In the genomic region with DNA sequence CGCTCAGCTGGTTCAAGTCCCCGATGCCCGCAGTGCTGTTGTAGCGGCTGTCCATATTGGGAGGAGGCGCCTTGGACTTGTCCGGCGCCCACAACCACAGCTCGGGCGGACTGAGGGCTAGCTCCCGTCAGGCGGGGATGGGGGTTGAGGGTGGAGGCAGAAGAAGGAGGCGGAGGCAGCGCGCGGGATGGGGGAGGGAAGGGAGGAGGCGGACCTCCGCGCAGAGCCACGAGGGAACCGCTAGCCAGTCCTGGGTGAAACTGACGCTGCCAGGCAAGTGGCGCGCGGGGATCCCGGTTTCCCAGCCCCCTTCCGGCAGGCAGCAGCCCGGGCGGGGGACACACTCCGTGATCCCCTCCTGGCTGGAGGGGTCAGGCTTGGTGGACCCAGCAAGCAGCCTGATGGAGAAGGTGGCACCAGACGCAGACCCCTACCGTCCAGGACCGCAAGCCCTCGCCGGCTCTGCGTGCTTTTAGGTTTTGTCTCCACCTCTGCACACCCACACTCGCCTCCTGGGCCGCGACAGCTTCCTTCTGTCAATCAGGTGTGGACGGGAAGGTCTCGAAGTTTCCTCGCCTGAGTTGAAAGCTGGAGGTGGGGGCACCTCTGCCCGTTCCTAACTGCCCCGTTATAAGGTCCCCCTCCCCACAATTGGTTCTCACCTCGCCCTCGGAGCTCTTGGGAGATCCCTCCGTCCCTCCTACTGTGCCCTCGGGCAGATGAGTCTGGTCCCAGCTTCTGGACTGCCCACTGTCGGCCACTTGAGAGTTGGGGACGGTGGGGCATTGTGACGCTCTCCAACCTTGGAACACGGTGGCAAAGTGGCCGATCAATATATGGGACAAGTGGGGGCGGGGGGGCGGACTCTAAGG, we compare ENCODE assay signal across 8 cellular contexts. TPM values are rescaled to one million over a fixed set of nuclear protein-coding genes. Genes with fewer than 3 reads are reported as not detected.
DNase-seq lines count a peak whose midpoint lies in the region; ATAC-seq and TF ChIP-seq lines count a peak whose summit lies in the region.

A gene (minus strand): TSS at position 112 of the 872 bp plus-strand sequence. CDS start 57 bp downstream, at position 55.

- H3K27me3 ChIP-seq in mononuclear cell (ENCODE audit: insufficient read depth, low read length), result no peaks in the 10 kb centered on the region

- peak; percentile 46 for TF ChIP-seq POLR2A in erythroblast (IDR thresholded peaks at IDR 0.05; ENCODE audit: low read length)

- H3K4me3 ChIP-seq in mononuclear cell (ENCODE audit: low read length), result peak within 1 kb of the TSS; percentile 58

- H3K4me1 ChIP-seq in mononuclear cell (ENCODE audit: insufficient read depth, low read length), result peaks cover 27% of the 10 kb centered on the region

- peak; percentile 58 for ATAC-seq in HG02588 (IDR thresholded peaks at IDR 0.05; ENCODE audit: unreplicated experiment)
- peak; percentile 43 for ATAC-seq in stimulated activated naive CD8-positive, alpha-beta T cell treated with anti-CD3 and anti-CD28 coated beads, Interleukin-15, Interleukin-2, amounts not matched to agents 100 U/mL and 50 U/mL, for 24 hours

- in situ Hi-C loops in GM13976 (cut with MboI; ENCODE audit: low sequenced_read_pairs, unreplicated experiment), result loop anchor here (10.0 to 25.0 kb wide), 3 partner anchors 207 to 571 kb away; no protein-coding TSS in a partner anchor

- no peak for TF ChIP-seq CTCF in GM13976 (IDR thresholded peaks at IDR 0.05; ENCODE audit: borderline replicate concordance, control extremely low read depth, extremely low read depth, insufficient read depth, missing control alignments)

- no peaks in the 10 kb centered on the region for H3K9me3 ChIP-seq in mononuclear cell (ENCODE audit: low read depth, low read length)

- DNase-seq in GM13976 (ENCODE audit: low spot score), result peak; percentile 84
- peak; percentile 73 for DNase-seq in NCI-H774 (lab: John Stamatoyannopoulos, UW)
- peak; percentile 35 for DNase-seq in activated T-cell treated with anti-CD3 and anti-CD28 coated beads, Interleukin-2, amount 50 U/mL, for 1 hour
- peak; percentile 50 to 52 for DNase-seq in erythroblast (lab: John Stamatoyannopoulos, UW)
- peak; percentile 54 for DNase-seq in stimulated activated naive CD8-positive, alpha-beta T cell treated with anti-CD3 and anti-CD28 coated beads, Interleukin-15, Interleukin-2, amounts not matched to agents 100 U/mL and 50 U/mL, for 24 hours
- DNase-seq in NCI-H1436 (lab: John Stamatoyannopoulos, UW), result no peak

RNA-seq across cellular contexts. Expression of the gene that starts here (rescaled TPM):
- total RNA-seq in mononuclear cell, result 8.5 TPM
